ENCODE assay signal across 1 cellular context in the genomic region with DNA sequence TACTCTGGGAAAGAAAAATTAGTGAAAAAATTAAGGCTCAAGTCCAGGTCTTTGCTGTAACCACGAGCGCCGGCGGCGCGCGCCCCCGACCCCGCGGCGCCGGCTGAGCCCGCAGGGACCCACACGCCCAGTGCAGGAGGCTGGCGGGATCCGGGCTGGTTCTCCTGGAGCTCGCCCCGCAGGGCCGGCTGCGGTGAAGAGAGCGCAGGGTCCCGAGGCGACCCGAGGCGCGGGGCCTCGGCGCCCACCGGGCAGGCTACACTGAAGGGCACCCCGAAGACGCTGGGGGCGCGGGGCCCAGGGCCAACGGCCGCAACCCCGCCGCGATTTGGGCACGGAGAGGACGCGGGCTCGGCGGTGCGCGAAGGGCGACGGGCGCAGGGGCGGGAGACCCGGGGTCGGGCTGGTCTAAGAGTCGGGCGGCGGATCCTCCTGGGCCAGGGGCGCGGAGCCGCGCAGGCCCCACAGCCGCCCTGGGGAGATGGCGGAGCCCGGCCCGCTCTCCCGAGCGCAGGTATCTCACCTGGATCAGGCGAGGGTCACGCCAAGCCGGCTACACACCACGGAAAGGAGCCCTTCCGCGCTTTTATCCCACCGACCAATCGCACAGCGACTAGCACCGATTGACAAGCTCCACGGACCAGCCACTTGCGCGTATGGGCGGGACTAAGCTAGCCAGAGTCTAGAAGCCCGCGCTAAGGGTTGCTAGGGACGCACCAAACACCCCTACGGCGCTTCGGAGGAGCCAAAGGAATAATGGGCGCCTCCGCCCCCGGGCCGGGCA.
TF ChIP-seq lines count a peak whose summit lies in the region.

Gene PASK (minus strand): TSS at position 582 of the 784 bp plus-strand sequence. CDS start 6,440 bp downstream, outside the sequence.

TF ChIP-seq in K562, 482 proteins besides CTCF, POLR2A, EP300 and RAD21 (continued from another document and continues in another):
- TF ChIP-seq, protein P1, sequence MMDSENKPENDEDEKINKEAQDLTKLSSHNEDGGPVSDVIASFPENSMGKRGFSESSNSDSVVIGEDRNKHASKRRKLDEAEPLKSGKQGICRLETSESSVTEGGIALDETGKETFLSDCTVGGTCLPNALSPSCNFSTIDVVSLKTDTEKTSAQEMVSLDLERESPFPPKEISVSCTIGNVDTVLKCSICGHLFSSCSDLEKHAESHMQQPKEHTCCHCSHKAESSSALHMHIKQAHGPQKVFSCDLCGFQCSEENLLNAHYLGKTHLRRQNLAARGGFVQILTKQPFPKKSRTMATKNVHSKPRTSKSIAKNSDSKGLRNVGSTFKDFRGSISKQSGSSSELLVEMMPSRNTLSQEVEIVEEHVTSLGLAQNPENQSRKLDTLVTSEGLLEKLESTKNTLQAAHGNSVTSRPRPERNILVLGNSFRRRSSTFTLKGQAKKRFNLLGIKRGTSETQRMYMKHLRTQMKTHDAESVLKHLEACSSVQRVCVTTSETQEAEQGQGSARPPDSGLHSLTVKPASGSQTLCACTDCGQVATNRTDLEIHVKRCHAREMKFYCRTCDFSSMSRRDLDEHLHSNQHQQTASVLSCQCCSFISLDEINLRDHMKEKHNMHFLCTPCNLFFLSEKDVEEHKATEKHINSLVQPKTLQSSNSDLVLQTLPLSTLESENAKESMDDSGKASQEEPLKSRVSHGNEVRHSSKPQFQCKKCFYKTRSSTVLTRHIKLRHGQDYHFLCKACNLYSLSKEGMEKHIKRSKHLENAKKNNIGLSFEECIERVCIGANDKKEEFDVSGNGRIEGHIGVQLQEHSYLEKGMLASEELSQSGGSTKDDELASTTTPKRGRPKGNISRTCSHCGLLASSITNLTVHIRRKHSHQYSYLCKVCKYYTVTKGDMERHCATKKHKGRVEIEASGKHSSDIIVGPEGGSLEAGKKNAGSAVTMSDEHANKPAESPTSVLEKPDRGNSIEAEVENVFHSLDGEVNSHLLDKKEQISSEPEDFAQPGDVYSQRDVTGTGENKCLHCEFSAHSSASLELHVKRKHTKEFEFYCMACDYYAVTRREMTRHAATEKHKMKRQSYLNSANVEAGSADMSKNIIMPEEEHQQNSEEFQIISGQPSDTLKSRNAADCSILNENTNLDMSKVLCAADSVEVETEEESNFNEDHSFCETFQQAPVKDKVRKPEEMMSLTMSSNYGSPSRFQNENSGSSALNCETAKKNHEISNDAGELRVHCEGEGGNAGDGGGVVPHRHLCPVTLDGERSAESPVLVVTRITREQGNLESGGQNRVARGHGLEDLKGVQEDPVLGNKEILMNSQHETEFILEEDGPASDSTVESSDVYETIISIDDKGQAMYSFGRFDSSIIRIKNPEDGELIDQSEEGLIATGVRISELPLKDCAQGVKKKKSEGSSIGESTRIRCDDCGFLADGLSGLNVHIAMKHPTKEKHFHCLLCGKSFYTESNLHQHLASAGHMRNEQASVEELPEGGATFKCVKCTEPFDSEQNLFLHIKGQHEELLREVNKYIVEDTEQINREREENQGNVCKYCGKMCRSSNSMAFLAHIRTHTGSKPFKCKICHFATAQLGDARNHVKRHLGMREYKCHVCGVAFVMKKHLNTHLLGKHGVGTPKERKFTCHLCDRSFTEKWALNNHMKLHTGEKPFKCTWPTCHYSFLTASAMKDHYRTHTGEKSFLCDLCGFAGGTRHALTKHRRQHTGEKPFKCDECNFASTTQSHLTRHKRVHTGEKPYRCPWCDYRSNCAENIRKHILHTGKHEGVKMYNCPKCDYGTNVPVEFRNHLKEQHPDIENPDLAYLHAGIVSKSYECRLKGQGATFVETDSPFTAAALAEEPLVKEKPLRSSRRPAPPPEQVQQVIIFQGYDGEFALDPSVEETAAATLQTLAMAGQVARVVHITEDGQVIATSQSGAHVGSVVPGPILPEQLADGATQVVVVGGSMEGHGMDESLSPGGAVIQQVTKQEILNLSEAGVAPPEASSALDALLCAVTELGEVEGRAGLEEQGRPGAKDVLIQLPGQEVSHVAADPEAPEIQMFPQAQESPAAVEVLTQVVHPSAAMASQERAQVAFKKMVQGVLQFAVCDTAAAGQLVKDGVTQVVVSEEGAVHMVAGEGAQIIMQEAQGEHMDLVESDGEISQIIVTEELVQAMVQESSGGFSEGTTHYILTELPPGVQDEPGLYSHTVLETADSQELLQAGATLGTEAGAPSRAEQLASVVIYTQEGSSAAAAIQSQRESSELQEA (IDR thresholded peaks at IDR 0.05; ENCODE audit: low read depth) = peak; percentile 91
- TF ChIP-seq SP2 (IDR thresholded peaks at IDR 0.05; ENCODE audit: extremely low read depth, low read depth, low read length, poor library complexity, severe bottlenecking) (peak; percentile 71), MXI1 (IDR thresholded peaks at IDR 0.05; ENCODE audit: low read depth, low read length) (0 out of 2 replicates have a peak, but pooled peaks have one; percentile 47), MTA3 (IDR thresholded peaks at IDR 0.05; ENCODE audit: borderline replicate concordance) (peak; percentile 58; the same call in 1 of the 2 replicates), CREB3 (tag; conservative IDR thresholded peaks at IDR 0.05; ENCODE audit: low read depth) (no peak), MYC (IDR thresholded peaks at IDR 0.05; ENCODE audit: low read depth, low read length) (peak; percentile 40), MYC (CRISPR knock-in tag; IDR thresholded peaks at IDR 0.05; ENCODE audit: borderline replicate concordance, low read depth) (no peak), CREM (IDR thresholded peaks at IDR 0.05; ENCODE audit: low read depth) (peak; percentile 19; the same call in 1 of the 2 replicates), POLR2AphosphoS5 (IDR thresholded peaks at IDR 0.05; ENCODE audit: control insufficient read depth, insufficient read depth, low read depth, low read length) (no peak), TAF1 (IDR thresholded peaks at IDR 0.05; ENCODE audit: control insufficient read depth, extremely low read depth, insufficient read depth, low read length, severe bottlenecking) (peak; percentile 42), FOXA1 (IDR thresholded peaks at IDR 0.05; ENCODE audit: borderline replicate concordance) (no peak), CXXC5 (CRISPR knock-in tag; IDR thresholded peaks at IDR 0.05) (peak; percentile 45), ARID2 (IDR thresholded peaks at IDR 0.05) (no peak)
- TF ChIP-seq, protein P2, sequence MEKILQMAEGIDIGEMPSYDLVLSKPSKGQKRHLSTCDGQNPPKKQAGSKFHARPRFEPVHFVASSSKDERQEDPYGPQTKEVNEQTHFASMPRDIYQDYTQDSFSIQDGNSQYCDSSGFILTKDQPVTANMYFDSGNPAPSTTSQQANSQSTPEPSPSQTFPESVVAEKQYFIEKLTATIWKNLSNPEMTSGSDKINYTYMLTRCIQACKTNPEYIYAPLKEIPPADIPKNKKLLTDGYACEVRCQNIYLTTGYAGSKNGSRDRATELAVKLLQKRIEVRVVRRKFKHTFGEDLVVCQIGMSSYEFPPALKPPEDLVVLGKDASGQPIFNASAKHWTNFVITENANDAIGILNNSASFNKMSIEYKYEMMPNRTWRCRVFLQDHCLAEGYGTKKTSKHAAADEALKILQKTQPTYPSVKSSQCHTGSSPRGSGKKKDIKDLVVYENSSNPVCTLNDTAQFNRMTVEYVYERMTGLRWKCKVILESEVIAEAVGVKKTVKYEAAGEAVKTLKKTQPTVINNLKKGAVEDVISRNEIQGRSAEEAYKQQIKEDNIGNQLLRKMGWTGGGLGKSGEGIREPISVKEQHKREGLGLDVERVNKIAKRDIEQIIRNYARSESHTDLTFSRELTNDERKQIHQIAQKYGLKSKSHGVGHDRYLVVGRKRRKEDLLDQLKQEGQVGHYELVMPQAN (IDR thresholded peaks at IDR 0.05; ENCODE audit: borderline replicate concordance) = peak; percentile 75
- TF ChIP-seq, protein P3, sequence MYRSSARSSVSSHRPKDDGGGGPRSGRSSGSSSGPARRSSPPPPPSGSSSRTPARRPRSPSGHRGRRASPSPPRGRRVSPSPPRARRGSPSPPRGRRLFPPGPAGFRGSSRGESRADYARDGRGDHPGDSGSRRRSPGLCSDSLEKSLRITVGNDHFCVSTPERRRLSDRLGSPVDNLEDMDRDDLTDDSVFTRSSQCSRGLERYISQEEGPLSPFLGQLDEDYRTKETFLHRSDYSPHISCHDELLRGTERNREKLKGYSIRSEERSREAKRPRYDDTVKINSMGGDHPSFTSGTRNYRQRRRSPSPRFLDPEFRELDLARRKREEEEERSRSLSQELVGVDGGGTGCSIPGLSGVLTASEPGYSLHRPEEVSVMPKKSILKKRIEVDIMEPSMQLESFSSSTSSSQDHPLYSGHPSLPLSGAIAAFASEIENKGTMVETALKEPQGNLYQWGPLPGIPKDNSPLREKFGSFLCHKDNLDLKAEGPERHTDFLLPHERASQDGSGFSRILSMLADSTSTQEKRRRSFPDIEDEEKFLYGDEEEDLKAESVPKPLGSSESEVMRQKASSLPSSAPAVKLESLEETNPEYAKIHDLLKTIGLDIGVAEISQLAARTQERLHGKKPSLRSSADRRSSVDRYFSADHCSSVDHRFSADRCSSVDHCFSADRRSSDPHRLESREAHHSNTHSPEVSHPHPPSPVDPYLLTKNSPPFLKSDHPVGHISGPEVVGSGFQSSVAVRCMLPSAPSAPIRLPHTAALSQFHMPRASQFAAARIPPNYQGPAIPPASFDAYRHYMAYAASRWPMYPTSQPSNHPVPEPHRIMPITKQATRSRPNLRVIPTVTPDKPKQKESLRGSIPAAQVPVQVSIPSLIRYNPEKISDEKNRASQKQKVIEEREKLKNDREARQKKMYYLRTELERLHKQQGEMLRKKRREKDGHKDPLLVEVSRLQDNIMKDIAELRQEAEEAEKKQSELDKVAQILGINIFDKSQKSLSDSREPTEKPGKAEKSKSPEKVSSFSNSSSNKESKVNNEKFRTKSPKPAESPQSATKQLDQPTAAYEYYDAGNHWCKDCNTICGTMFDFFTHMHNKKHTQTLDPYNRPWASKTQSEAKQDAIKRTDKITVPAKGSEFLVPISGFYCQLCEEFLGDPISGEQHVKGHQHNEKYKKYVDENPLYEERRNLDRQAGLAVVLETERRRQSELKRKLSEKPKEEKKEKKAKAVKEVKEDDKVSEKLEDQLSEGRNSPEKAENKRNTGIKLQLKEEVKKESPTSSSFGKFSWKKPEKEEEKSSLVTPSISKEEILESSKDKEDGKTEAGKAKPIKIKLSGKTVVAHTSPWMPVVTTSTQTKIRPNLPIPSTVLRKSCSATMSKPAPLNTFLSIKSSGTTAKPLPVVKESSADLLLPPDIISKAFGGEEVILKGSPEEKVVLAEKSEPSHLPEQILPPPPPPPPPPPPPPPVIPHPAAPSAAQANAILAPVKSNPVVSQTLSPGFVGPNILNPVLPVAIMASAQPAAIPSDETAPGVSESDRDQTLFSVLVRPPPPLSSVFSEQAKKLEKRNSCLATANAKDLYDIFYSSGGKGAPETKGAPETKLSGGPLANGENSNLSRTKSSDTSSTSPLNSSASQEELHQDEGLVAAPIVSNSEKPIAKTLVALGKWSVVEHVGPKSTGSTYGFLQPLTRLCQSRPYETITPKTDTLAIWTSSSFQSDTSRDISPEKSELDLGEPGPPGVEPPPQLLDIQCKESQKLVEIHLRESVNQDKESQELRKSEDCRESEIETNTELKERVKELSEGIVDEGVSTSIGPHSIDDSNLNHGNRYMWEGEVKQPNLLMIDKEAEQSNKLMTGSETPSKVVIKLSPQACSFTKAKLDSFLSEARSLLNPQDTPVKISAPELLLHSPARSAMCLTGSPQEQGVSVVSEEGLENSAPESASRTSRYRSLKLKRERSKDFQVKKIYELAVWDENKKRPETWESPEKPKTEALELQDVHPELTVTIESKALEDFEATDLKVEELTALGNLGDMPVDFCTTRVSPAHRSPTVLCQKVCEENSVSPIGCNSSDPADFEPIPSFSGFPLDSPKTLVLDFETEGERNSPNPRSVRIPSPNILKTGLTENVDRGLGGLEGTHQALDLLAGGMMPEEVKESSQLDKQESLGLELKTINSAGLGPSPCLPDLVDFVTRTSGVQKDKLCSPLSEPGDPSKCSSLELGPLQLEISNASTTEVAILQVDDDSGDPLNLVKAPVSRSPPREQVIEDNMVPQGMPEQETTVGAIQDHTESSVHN (IDR thresholded peaks at IDR 0.05; ENCODE audit: borderline replicate concordance in 1 of 2, low read depth in 1 of 2) = no peak
- TF ChIP-seq, protein P4, sequence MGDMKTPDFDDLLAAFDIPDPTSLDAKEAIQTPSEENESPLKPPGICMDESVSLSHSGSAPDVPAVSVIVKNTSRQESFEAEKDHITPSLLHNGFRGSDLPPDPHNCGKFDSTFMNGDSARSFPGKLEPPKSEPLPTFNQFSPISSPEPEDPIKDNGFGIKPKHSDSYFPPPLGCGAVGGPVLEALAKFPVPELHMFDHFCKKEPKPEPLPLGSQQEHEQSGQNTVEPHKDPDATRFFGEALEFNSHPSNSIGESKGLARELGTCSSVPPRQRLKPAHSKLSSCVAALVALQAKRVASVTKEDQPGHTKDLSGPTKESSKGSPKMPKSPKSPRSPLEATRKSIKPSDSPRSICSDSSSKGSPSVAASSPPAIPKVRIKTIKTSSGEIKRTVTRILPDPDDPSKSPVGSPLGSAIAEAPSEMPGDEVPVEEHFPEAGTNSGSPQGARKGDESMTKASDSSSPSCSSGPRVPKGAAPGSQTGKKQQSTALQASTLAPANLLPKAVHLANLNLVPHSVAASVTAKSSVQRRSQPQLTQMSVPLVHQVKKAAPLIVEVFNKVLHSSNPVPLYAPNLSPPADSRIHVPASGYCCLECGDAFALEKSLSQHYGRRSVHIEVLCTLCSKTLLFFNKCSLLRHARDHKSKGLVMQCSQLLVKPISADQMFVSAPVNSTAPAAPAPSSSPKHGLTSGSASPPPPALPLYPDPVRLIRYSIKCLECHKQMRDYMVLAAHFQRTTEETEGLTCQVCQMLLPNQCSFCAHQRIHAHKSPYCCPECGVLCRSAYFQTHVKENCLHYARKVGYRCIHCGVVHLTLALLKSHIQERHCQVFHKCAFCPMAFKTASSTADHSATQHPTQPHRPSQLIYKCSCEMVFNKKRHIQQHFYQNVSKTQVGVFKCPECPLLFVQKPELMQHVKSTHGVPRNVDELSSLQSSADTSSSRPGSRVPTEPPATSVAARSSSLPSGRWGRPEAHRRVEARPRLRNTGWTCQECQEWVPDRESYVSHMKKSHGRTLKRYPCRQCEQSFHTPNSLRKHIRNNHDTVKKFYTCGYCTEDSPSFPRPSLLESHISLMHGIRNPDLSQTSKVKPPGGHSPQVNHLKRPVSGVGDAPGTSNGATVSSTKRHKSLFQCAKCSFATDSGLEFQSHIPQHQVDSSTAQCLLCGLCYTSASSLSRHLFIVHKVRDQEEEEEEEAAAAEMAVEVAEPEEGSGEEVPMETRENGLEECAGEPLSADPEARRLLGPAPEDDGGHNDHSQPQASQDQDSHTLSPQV (IDR thresholded peaks at IDR 0.05) = no peak
- TF ChIP-seq, protein P5, sequence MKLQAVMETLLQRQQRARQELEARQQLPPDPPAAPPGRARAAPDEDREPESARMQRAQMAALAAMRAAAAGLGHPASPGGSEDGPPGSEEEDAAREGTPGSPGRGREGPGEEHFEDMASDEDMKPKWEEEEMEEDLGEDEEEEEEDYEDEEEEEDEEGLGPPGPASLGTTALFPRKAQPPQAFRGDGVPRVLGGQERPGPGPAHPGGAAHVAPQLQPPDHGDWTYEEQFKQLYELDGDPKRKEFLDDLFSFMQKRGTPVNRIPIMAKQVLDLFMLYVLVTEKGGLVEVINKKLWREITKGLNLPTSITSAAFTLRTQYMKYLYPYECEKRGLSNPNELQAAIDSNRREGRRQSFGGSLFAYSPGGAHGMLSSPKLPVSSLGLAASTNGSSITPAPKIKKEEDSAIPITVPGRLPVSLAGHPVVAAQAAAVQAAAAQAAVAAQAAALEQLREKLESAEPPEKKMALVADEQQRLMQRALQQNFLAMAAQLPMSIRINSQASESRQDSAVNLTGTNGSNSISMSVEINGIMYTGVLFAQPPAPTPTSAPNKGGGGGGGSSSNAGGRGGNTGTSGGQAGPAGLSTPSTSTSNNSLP (IDR thresholded peaks at IDR 0.05; ENCODE audit: borderline replicate concordance, low read depth, low read length) = no peak
